ENCODE assay signal across 10 cellular contexts in the genomic region with DNA sequence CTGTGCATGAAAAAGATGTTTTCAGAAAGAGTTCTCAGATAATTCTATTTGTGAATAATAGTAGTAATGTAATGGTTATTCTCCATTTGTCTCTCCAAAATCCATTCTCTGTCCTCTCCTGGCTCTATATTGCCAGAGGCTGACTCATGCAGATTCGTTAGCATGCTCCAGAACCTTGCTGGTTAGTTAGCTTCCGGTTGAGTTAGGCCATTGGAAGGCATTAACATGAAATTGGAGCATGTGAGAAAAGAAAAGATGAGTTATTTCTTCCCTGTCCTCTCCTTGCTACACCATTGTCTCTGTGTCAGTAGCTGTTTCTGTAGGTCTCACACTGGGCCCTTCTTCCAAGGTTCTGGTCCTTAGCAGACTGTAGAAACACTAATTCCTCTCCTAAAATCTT. TPM values are rescaled to one million over a fixed set of nuclear protein-coding genes. Genes with fewer than 3 reads are reported as not detected.
A peak's percentile ranks its signal among the peaks of the same experiment; 100 is the strongest.
DNase-seq lines count a peak whose midpoint lies in the region; ATAC-seq, FAIRE-seq and TF ChIP-seq lines count a peak whose summit lies in the region.
"Had no signal": no experiment of that assay in that cellular context is flagged by ENCODE, and none has a peak within 500 bp of the region (broad histone marks: within the 10 kb centered on the region; RNA-seq: fewer than 3 reads in every experiment).

No MANE protein-coding gene starts in this region.

- H3K4me1 Mint-ChIP-seq in CD4-positive, alpha-beta T cell (ENCODE audit: low read depth) = peaks cover 63% of the 10 kb centered on the region
- H3K4me1 Mint-ChIP-seq in activated CD8-positive, alpha-beta T cell treated with anti-CD3 and anti-CD28 coated beads, Interleukin-2, amount 10 ng/mL, durations not matched to agents 7 days and 5 days (ENCODE audit: low read depth) = peaks cover 50% of the 10 kb centered on the region
- H3K4me1 Mint-ChIP-seq in memory B cell = peaks cover 48% of the 10 kb centered on the region

- no peak for DNase-seq in CD4-positive, alpha-beta T cell
- DNase-seq in HCEC 1CT = peak; percentile 45
- no peak for DNase-seq in activated CD8-positive, alpha-beta T cell treated with anti-CD3 and anti-CD28 coated beads, Interleukin-2, amount 10 ng/mL, durations not matched to agents 7 days and 5 days
- no peak for DNase-seq in memory B cell (ENCODE audit: low spot score in 2 of 2)
- DNase-seq in NCI-H69 (lab: John Stamatoyannopoulos, UW) = no peak
- no peak for DNase-seq in GM19239 (ENCODE audit: insufficient read length, low spot score)
- no peak for DNase-seq in HPDE6-E6E7 (ENCODE audit: extremely low spot score)
- DNase-seq in HAP-1 (ENCODE audit: low spot score in 2 of 2) = no peak
- DNase-seq: DMS153 had no signal

- no peaks in the 10 kb centered on the region for H3K9me3 Mint-ChIP-seq in CD4-positive, alpha-beta T cell
- peaks cover 6% of the 10 kb centered on the region for H3K9me3 Mint-ChIP-seq in activated CD8-positive, alpha-beta T cell treated with anti-CD3 and anti-CD28 coated beads, Interleukin-2, amount 10 ng/mL, durations not matched to agents 7 days and 5 days (ENCODE audit: insufficient read depth)
- H3K9me3 Mint-ChIP-seq in memory B cell = no peaks in the 10 kb centered on the region

- POLR2A ChIA-PET in CD4-positive, alpha-beta T cell (lab: Charles Lee) = interaction anchor here (1.2 to 4.7 kb wide), 7 partner anchors 10 to 101 kb away, joined by 3 to 111 read pairs (median 22); a partner anchor contains a TSS
- POLR2A ChIA-PET in activated CD8-positive, alpha-beta T cell treated with anti-CD3 and anti-CD28 coated beads, Interleukin-2, amount 10 ng/mL, durations not matched to agents 7 days and 5 days (lab: Charles Lee) = interaction anchor here (2.0 to 3.1 kb wide), 4 partner anchors 9 to 48 kb away, joined by 4 to 34 read pairs (median 14); no protein-coding TSS in a partner anchor

- ATAC-seq in CD4-positive, alpha-beta T cell (ENCODE audit: poor library complexity) = peak; percentile 10
- ATAC-seq in activated CD8-positive, alpha-beta T cell treated with anti-CD3 and anti-CD28 coated beads, Interleukin-2, amount 10 ng/mL, durations not matched to agents 7 days and 5 days = peak; percentile 11
- no peak for ATAC-seq in memory B cell (ENCODE audit: low read depth)

- H3K36me3 ChIP-seq in HAP-1 (replicated peaks) = no peaks in the 10 kb centered on the region

- FAIRE-seq in GM19239 (lab: Jason Lieb, UNC) = no peak
- FAIRE-seq: urothelium cell line had no signal

- H3K36me3 Mint-ChIP-seq in CD4-positive, alpha-beta T cell (ENCODE audit: low read depth) = no peaks in the 10 kb centered on the region
- peaks cover 20% of the 10 kb centered on the region for H3K36me3 Mint-ChIP-seq in activated CD8-positive, alpha-beta T cell treated with anti-CD3 and anti-CD28 coated beads, Interleukin-2, amount 10 ng/mL, durations not matched to agents 7 days and 5 days (ENCODE audit: low read depth)
- H3K36me3 Mint-ChIP-seq in memory B cell = no peaks in the 10 kb centered on the region

- TF ChIP-seq CTCF in CD4-positive, alpha-beta T cell (IDR thresholded peaks at IDR 0.05) = no peak

- no peaks in the 10 kb centered on the region for H3K27me3 ChIP-seq in CD4-positive, alpha-beta T cell (ENCODE audit: control insufficient read depth, insufficient read depth, low read length)
- H3K27me3 ChIP-seq in HAP-1 (ENCODE audit: low read depth) = no peaks in the 10 kb centered on the region

- CTCF ChIA-PET in CD4-positive, alpha-beta T cell (lab: Charles Lee) = interaction anchor here (1.9 to 4.0 kb wide), 4 partner anchors 10 to 48 kb away, joined by 5 to 28 read pairs (median 18); no protein-coding TSS in a partner anchor
- CTCF ChIA-PET in activated CD8-positive, alpha-beta T cell treated with anti-CD3 and anti-CD28 coated beads, Interleukin-2, amount 10 ng/mL, durations not matched to agents 7 days and 5 days (lab: Charles Lee) = interaction anchor here (3.2 to 6.4 kb wide), 4 partner anchors 9 to 48 kb away, joined by 10 to 90 read pairs (median 48); no protein-coding TSS in a partner anchor

- no peaks in the 10 kb centered on the region for H3K27me3 Mint-ChIP-seq in CD4-positive, alpha-beta T cell
- H3K27me3 Mint-ChIP-seq in activated CD8-positive, alpha-beta T cell treated with anti-CD3 and anti-CD28 coated beads, Interleukin-2, amount 10 ng/mL, durations not matched to agents 7 days and 5 days (ENCODE audit: low read depth) = no peaks in the 10 kb centered on the region
- no peaks in the 10 kb centered on the region for H3K27me3 Mint-ChIP-seq in memory B cell

- peak overlapping the region; percentile 62 for H3K27ac ChIP-seq in CD4-positive, alpha-beta T cell (ENCODE audit: low read depth, low read length)

- H3K4me3 ChIP-seq in HAP-1 = no peak overlapping the region

- in situ Hi-C loops in HAP-1 (cut with MboI; ENCODE audit: low sequenced_read_pairs) = no loop called here

- intact Hi-C loops in CD4-positive, alpha-beta T cell (cut with DNase I, micrococcal nuclease) = loop anchor here in 1 of 2 experiments (1.0 to 2.0 kb wide), 4 partner anchors 10 to 101 kb away; a partner anchor contains a TSS

- peaks cover 6% of the 10 kb centered on the region for H3K9me3 ChIP-seq in CD4-positive, alpha-beta T cell (ENCODE audit: control insufficient read depth, low read length)
- H3K9me3 ChIP-seq in HAP-1 = no peaks in the 10 kb centered on the region

- no peaks in the 10 kb centered on the region for H3K4me1 ChIP-seq in HAP-1

- peak overlapping the region; percentile 96 for H3K27ac Mint-ChIP-seq in CD4-positive, alpha-beta T cell
- peak overlapping the region; percentile 14 for H3K27ac Mint-ChIP-seq in activated CD8-positive, alpha-beta T cell treated with anti-CD3 and anti-CD28 coated beads, Interleukin-2, amount 10 ng/mL, durations not matched to agents 7 days and 5 days
- peak overlapping the region; percentile 95 for H3K27ac Mint-ChIP-seq in memory B cell

- H3K4me3 Mint-ChIP-seq in CD4-positive, alpha-beta T cell = peak overlapping the region; percentile 13
- no peak overlapping the region for H3K4me3 Mint-ChIP-seq in activated CD8-positive, alpha-beta T cell treated with anti-CD3 and anti-CD28 coated beads, Interleukin-2, amount 10 ng/mL, durations not matched to agents 7 days and 5 days
- H3K4me3 Mint-ChIP-seq in memory B cell = peak overlapping the region; percentile 68

RNA-seq across cellular contexts. Expression of a gene that starts 23.5 kb away (rescaled TPM):
- 1 to 10 TPM; 4.2 to 5.1 TPM for total RNA-seq in CD4-positive, alpha-beta T cell
- total RNA-seq in activated CD8-positive, alpha-beta T cell treated with anti-CD3 and anti-CD28 coated beads, Interleukin-2, amount 10 ng/mL, durations not matched to agents 7 days and 5 days = 1 to 10 TPM; 3.7 to 4.2 TPM

Comparison
In these comparisons a context has a peak if more than half of its experiments do, and no peak if none do; other contexts are left out.
1. H3K27ac Mint-ChIP-seq: peak in every context shown above with its lines; median percentile 96 in CD4-positive, alpha-beta T cell; 95 in memory B cell; 14 in activated CD8-positive, alpha-beta T cell treated with anti-CD3 and anti-CD28 coated beads, Interleukin-2, amount 10 ng/mL, durations not matched to agents 7 days and 5 days.